In the genomic region with DNA sequence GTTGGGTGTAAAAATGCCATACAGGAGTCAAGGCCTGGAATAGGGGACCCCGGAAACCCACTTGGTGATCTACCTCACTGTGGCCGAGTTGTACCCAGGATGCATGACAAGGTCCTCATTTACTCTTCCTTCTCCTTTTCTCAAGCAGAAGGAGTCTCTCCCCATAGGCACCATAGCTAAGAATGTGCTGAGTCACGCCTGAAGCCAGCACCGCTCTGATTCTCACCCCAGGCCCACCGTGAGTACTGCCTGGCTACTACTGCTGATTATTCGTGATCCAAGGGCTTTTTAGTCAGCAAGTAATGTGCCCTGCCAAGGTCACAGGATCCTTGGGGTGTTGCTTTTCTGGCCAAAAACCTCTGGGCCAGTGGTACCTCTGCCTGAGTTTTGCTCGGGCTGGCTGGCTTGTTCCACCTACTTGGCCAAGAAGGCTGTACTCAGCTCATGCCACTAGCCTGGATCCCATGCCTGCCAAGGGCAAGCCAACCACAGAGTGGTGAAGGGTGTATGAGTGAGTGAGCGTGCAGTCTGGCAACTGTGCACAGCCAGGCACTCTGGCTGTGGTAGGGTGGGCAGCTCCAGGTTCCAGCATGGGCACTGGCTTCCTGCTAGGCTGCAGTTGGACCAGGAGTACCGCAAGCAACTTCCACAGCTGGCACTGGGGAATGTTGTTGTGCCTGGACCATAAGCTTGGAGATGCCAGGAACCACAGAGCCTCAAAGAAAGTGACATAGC, we compare ENCODE assay signal across 21 cellular contexts.
DNase-seq lines count a peak whose midpoint lies in the region; ATAC-seq and TF ChIP-seq lines count a peak whose summit lies in the region.
"Had no signal": no experiment of that assay in that cellular context is flagged by ENCODE, and none has a peak within 500 bp of the region (broad histone marks: within the 10 kb centered on the region; RNA-seq: fewer than 3 reads in every experiment).

No MANE protein-coding gene starts in this region.

- H3K4me3 ChIP-seq in MG63 (no peak overlapping the region), right lobe of liver (no peak overlapping the region)
- H3K4me3 ChIP-seq: gastrocnemius medialis, ovary, Peyer's patch had no signal

- no peaks in the 10 kb centered on the region for H3K4me1 Mint-ChIP-seq in mesothelial cell of epicardium
- H3K4me1 Mint-ChIP-seq: activated CD4-positive, alpha-beta memory T cell treated with anti-CD3 and anti-CD28 coated beads, Interleukin-2, amount 10 ng/mL, durations not matched to agents 7 days and 5 days had no signal

- H3K36me3 ChIP-seq in MG63 (no peaks in the 10 kb centered on the region), right lobe of liver (no peaks in the 10 kb centered on the region)
- H3K36me3 ChIP-seq: brain microvascular endothelial cell, gastrocnemius medialis, ovary, Peyer's patch, WERI-Rb-1 had no signal

- H3K27me3 Mint-ChIP-seq in mesothelial cell of epicardium (ENCODE audit: low read depth), result no peaks in the 10 kb centered on the region
- H3K27me3 Mint-ChIP-seq: activated CD4-positive, alpha-beta memory T cell treated with anti-CD3 and anti-CD28 coated beads, Interleukin-2, amount 10 ng/mL, durations not matched to agents 7 days and 5 days; activated naive CD8-positive, alpha-beta T cell had no signal

- H3K4me1 ChIP-seq in right lobe of liver, result no peaks in the 10 kb centered on the region
- H3K4me1 ChIP-seq: gastrocnemius medialis, Peyer's patch had no signal

- TF ChIP-seq CTCF in right lobe of liver (IDR thresholded peaks at IDR 0.05) (no peak), mesothelial cell of epicardium (IDR thresholded peaks at IDR 0.05; ENCODE audit: unreplicated experiment) (no peak)

- intact Hi-C loops in right lobe of liver (cut with DNase I), result no loop called here

- H3K4me3 Mint-ChIP-seq in mesothelial cell of epicardium, result no peak overlapping the region
- H3K4me3 Mint-ChIP-seq: activated CD4-positive, alpha-beta memory T cell treated with anti-CD3 and anti-CD28 coated beads, Interleukin-2, amount 10 ng/mL, durations not matched to agents 7 days and 5 days; activated naive CD8-positive, alpha-beta T cell had no signal

- H3K27ac ChIP-seq in right lobe of liver, result no peak overlapping the region
- H3K27ac ChIP-seq: brain microvascular endothelial cell, gastrocnemius medialis, ovary, Peyer's patch, WERI-Rb-1 had no signal

- H3K27me3 ChIP-seq in MG63, result no peaks in the 10 kb centered on the region
- H3K27me3 ChIP-seq in right lobe of liver, result no peaks in the 10 kb centered on the region
- H3K27me3 ChIP-seq: brain microvascular endothelial cell, gastrocnemius medialis, ovary, Peyer's patch had no signal

- H3K36me3 Mint-ChIP-seq in mesothelial cell of epicardium, result no peaks in the 10 kb centered on the region
- H3K36me3 Mint-ChIP-seq: activated naive CD8-positive, alpha-beta T cell had no signal

- no peak overlapping the region for H3K27ac Mint-ChIP-seq in mesothelial cell of epicardium
- H3K27ac Mint-ChIP-seq: activated CD4-positive, alpha-beta memory T cell treated with anti-CD3 and anti-CD28 coated beads, Interleukin-2, amount 10 ng/mL, durations not matched to agents 7 days and 5 days; activated naive CD8-positive, alpha-beta T cell had no signal

- H3K9me3 ChIP-seq in MG63 (no peaks in the 10 kb centered on the region), right lobe of liver (no peaks in the 10 kb centered on the region)
- H3K9me3 ChIP-seq: gastrocnemius medialis, ovary had no signal

- 39% methylated on average over 6 of the region's 9 CpGs for WGBS in right lobe of liver (ENCODE audit: insufficient coverage, low coverage, low lambda C conversion rate, missing lambda C conversion rate)

- H3K9me3 Mint-ChIP-seq in mesothelial cell of epicardium, result peaks cover 4% of the 10 kb centered on the region

- ATAC-seq in right lobe of liver, result peak in 3 of 4 donors; percentile 22 to 43 (median 25)
- ATAC-seq: gastrocnemius medialis had no signal

- peak; percentile 78 for DNase-seq in ELF-1 (ENCODE audit: low read depth, low spot score)
- peak; percentile 89 for DNase-seq in MG63
- DNase-seq in SKM-1 treated with dmso at 0.1 percent for 144 hours (lab: John Stamatoyannopoulos, UW; ENCODE audit: unreplicated experiment), result peak; percentile 56
- no peak for DNase-seq in right lobe of liver
- DNase-seq in RKO (ENCODE audit: low spot score), result no peak
- no peak for DNase-seq in GM19238 (ENCODE audit: insufficient read length, low spot score)
- no peak for DNase-seq in mesothelial cell of epicardium (ENCODE audit: low spot score in 2 of 2, unreplicated experiment in 2 of 2)
- DNase-seq in NCI-H82 treated with DMSO at 0.1 percent for 48 hours (lab: John Stamatoyannopoulos, UW; ENCODE audit: unreplicated experiment), result no peak
- DNase-seq: activated CD4-positive, alpha-beta memory T cell treated with anti-CD3 and anti-CD28 coated beads, Interleukin-2, amount 10 ng/mL, durations not matched to agents 7 days and 5 days; activated T-cell treated with anti-CD3 and anti-CD28 coated beads, Interleukin-2, amount 50 U/mL, for 48 hours; brain microvascular endothelial cell; gastrocnemius medialis; Karpas-422; NCI-H187; NCI-H510A; ovary; Peyer's patch; stimulated activated CD4-positive, alpha-beta T cell treated with anti-CD3 and anti-CD28 coated beads, Interleukin-1b, Interleukin-23, amount 100 ng/mL, for 48 hours; substantia nigra; WERI-Rb-1 had no signal

- no peak for TF ChIP-seq POLR2A in right lobe of liver (IDR thresholded peaks at IDR 0.05)

Comparison
In these comparisons a context has a peak if more than half of its experiments do, and no peak if none do; other contexts are left out.
1. DNase-seq: peak in ELF-1 (single experiment), MG63 (single experiment) and SKM-1 treated with dmso at 0.1 percent for 144 hours (single experiment); none in right lobe of liver (0 of 3), RKO (single experiment), GM19238 (single experiment), mesothelial cell of epicardium (0 of 2) and NCI-H82 treated with DMSO at 0.1 percent for 48 hours (single experiment).